24 cellular contexts compared by ENCODE assay signal in the genomic region with DNA sequence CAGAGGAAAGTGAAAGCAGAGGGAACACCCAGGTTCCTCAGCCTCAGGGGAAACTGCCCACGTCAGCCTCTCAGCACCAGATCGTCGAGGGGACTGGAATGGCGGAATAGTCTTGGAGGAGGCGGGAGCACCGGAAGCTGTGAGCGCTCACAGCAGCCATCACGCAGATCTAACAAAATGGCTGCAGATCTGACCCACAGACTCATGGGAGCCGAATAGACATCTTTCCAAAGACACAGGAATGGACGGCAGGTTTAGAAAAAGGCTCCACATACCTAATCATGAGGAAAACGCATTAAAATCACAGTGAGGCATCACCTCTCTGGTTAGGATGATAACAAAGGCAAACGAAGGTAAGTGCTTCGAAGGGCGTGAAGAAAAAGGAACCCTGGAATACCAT. TPM values are rescaled to one million over a fixed set of nuclear protein-coding genes. Genes with fewer than 3 reads are reported as not detected.
A peak's percentile ranks its signal among the peaks of the same experiment; 100 is the strongest.
DNase-seq lines count a peak whose midpoint lies in the region; ATAC-seq and TF ChIP-seq lines count a peak whose summit lies in the region.
"Had no signal": no experiment of that assay in that cellular context is flagged by ENCODE, and none has a peak within 500 bp of the region (broad histone marks: within the 10 kb centered on the region; RNA-seq: fewer than 3 reads in every experiment).

No MANE protein-coding gene starts in this region.

- H3K9me3 Mint-ChIP-seq in HFFc6: peaks cover 5% of the 10 kb centered on the region
- no peaks in the 10 kb centered on the region for H3K9me3 Mint-ChIP-seq in CD4-positive, alpha-beta T cell
- no peaks in the 10 kb centered on the region for H3K9me3 Mint-ChIP-seq in activated CD8-positive, alpha-beta T cell treated with anti-CD3 and anti-CD28 coated beads for 36 hours
- H3K9me3 Mint-ChIP-seq: naive B cell had no signal

- no peak overlapping the region for H2AK5ac ChIP-seq in neuronal stem cell (ENCODE audit: low read depth, low read length)

- POLR2A ChIA-PET in PC-9 (lab: Charles Lee; ENCODE audit: unreplicated experiment): no interaction called here
- POLR2A ChIA-PET in CD4-positive, alpha-beta T cell (lab: Charles Lee): no interaction called here
- POLR2A ChIA-PET in activated CD8-positive, alpha-beta T cell treated with anti-CD3 and anti-CD28 coated beads for 36 hours (lab: Charles Lee): no interaction called here

- H3K36me3 ChIP-seq in PC-9 (ENCODE audit: low read depth): no peaks in the 10 kb centered on the region
- no peaks in the 10 kb centered on the region for H3K36me3 ChIP-seq in neuronal stem cell (replicated peaks in 1 of 2; ENCODE audit: control insufficient read depth in 2 of 2, insufficient read depth in 2 of 2, low read length in 2 of 2)
- H3K36me3 ChIP-seq: adrenal gland, cardiac muscle cell, esophagus squamous epithelium, MG63, thoracic aorta had no signal

- H3K23ac ChIP-seq in neuronal stem cell (ENCODE audit: low read depth, low read length, poor library complexity): no peak overlapping the region

- intact Hi-C loops in PC-9 (cut with micrococcal nuclease; ENCODE audit: unreplicated experiment): no loop called here
- intact Hi-C loops in CD4-positive, alpha-beta T cell (cut with DNase I, micrococcal nuclease): no loop called here
- intact Hi-C loops in activated CD8-positive, alpha-beta T cell treated with anti-CD3 and anti-CD28 coated beads for 36 hours (cut with micrococcal nuclease): no loop called here

- no peak for ATAC-seq in GM19455 (IDR thresholded peaks at IDR 0.05; ENCODE audit: unreplicated experiment)
- ATAC-seq in CD4-positive, alpha-beta T cell (ENCODE audit: poor library complexity): no peak
- no peak for ATAC-seq in activated CD8-positive, alpha-beta T cell treated with anti-CD3 and anti-CD28 coated beads for 36 hours
- ATAC-seq: activated CD8-positive, alpha-beta memory T cell treated with anti-CD3 and anti-CD28 coated beads, Interleukin-2, amount 10 ng/mL, durations not matched to agents 7 days and 5 days had no signal

- H3K79me1 ChIP-seq in neuronal stem cell (ENCODE audit: low read depth, low read length): no peaks in the 10 kb centered on the region

- no peak overlapping the region for H3K9ac ChIP-seq in neuronal stem cell (ENCODE audit: low read depth, low read length, poor library complexity)

- H2BK5ac ChIP-seq in neuronal stem cell (ENCODE audit: low read length): no peak overlapping the region

- no peak overlapping the region for H2BK12ac ChIP-seq in neuronal stem cell (ENCODE audit: low read length)

- no peak overlapping the region for H3K4me3 ChIP-seq in PC-9
- H3K4me3 ChIP-seq in neuronal stem cell (ENCODE audit: low read length in 2 of 2): peak overlapping the region in 1 of 2 donors; percentile 45
- H3K4me3 ChIP-seq: adrenal gland, cardiac muscle cell, esophagus squamous epithelium, MG63, thoracic aorta had no signal

- H3K27me3 ChIP-seq in PC-9 (ENCODE audit: insufficient read depth, low read depth): peaks cover 67% of the 10 kb centered on the region
- no peaks in the 10 kb centered on the region for H3K27me3 ChIP-seq in neuronal stem cell (ENCODE audit: control insufficient read depth in 3 of 3, insufficient read depth in 3 of 3, low read depth in 1 of 3, low read length in 3 of 3)
- peaks cover 7% of the 10 kb centered on the region for H3K27me3 ChIP-seq in CD4-positive, alpha-beta T cell (ENCODE audit: control insufficient read depth, insufficient read depth, low read length)
- H3K27me3 ChIP-seq: adrenal gland, cardiac muscle cell, esophagus squamous epithelium had no signal

- TF ChIP-seq CTCF in HFFc6 (IDR thresholded peaks at IDR 0.05) (no peak), PC-9 (conservative IDR thresholded peaks at IDR 0.05) (no peak)
- TF ChIP-seq CTCF in CD4-positive, alpha-beta T cell (IDR thresholded peaks at IDR 0.05): no peak
- no peak for TF ChIP-seq CTCF in activated CD8-positive, alpha-beta T cell treated with anti-CD3 and anti-CD28 coated beads for 36 hours (IDR thresholded peaks at IDR 0.05)

- no peak overlapping the region for H3K14ac ChIP-seq in neuronal stem cell (ENCODE audit: low read length)

- H3K27ac Mint-ChIP-seq in HFFc6: peak overlapping the region; percentile 62; the same call in 1 of the 2 replicates
- no peak overlapping the region for H3K27ac Mint-ChIP-seq in CD4-positive, alpha-beta T cell
- no peak overlapping the region for H3K27ac Mint-ChIP-seq in activated CD8-positive, alpha-beta T cell treated with anti-CD3 and anti-CD28 coated beads for 36 hours
- H3K27ac Mint-ChIP-seq: activated CD8-positive, alpha-beta memory T cell treated with anti-CD3 and anti-CD28 coated beads, Interleukin-2, amount 10 ng/mL, durations not matched to agents 7 days and 5 days; naive B cell; progenitor cell of endocrine pancreas had no signal

- H3K4me1 ChIP-seq in PC-9 (replicated peaks; ENCODE audit: insufficient read depth): no peaks in the 10 kb centered on the region
- no peaks in the 10 kb centered on the region for H3K4me1 ChIP-seq in neuronal stem cell (ENCODE audit: control insufficient read depth in 2 of 2, insufficient read depth in 1 of 2, low read depth in 1 of 2, low read length in 2 of 2)
- H3K4me1 ChIP-seq: adrenal gland, esophagus squamous epithelium had no signal

- DNase-seq in DMS53 (lab: John Stamatoyannopoulos, UW): peak; percentile 20
- DNase-seq in DMS53 treated with DMSO at 0.1 percent for 48 hours (lab: John Stamatoyannopoulos, UW; ENCODE audit: unreplicated experiment): no peak
- no peak for DNase-seq in HFFc6
- no peak for DNase-seq in PC-9
- DNase-seq in neuronal stem cell (ENCODE audit: low spot score): no peak
- DNase-seq in CD4-positive, alpha-beta T cell: no peak
- no peak for DNase-seq in activated CD8-positive, alpha-beta T cell treated with anti-CD3 and anti-CD28 coated beads for 36 hours
- DNase-seq: activated CD4-positive, CD25-positive, alpha-beta regulatory T cell; activated CD8-positive, alpha-beta memory T cell treated with anti-CD3 and anti-CD28 coated beads, Interleukin-2, amount 10 ng/mL, durations not matched to agents 7 days and 5 days; EL; esophagus squamous epithelium; MG63; naive B cell; NCI-H2171 treated with DMSO at 0.1 percent for 48 hours; SHP77 treated with DMSO at 0.1 percent for 48 hours; T-helper 2 cell had no signal

- H3F3A ChIP-seq in PC-9 (ENCODE audit: insufficient read depth, low read depth): no peaks in the 10 kb centered on the region

- no peak overlapping the region for H2BK15ac ChIP-seq in neuronal stem cell (ENCODE audit: low read length)

- H3K27ac ChIP-seq in PC-9: no peak overlapping the region
- H3K27ac ChIP-seq in neuronal stem cell (replicated peaks; ENCODE audit: low read length): no peak overlapping the region
- no peak overlapping the region for H3K27ac ChIP-seq in CD4-positive, alpha-beta T cell (ENCODE audit: low read depth, low read length)
- H3K27ac ChIP-seq: 22Rv1, adrenal gland, cardiac muscle cell, esophagus squamous epithelium, thoracic aorta had no signal

- no peaks in the 10 kb centered on the region for H3K27me3 Mint-ChIP-seq in HFFc6 (ENCODE audit: insufficient read depth)
- peaks cover 30% of the 10 kb centered on the region for H3K27me3 Mint-ChIP-seq in CD4-positive, alpha-beta T cell
- peaks cover 21% of the 10 kb centered on the region for H3K27me3 Mint-ChIP-seq in activated CD8-positive, alpha-beta T cell treated with anti-CD3 and anti-CD28 coated beads for 36 hours
- H3K27me3 Mint-ChIP-seq: progenitor cell of endocrine pancreas had no signal

- H3K79me2 ChIP-seq in PC-9 (ENCODE audit: low read depth): no peaks in the 10 kb centered on the region

- no peaks in the 10 kb centered on the region; the same call in 1 of the 2 replicates for H4K20me1 ChIP-seq in PC-9 (ENCODE audit: insufficient read depth)

- H3K4me3 Mint-ChIP-seq in HFFc6: peak overlapping the region; percentile 75; the same call in 1 of the 2 replicates
- no peak overlapping the region for H3K4me3 Mint-ChIP-seq in CD4-positive, alpha-beta T cell
- H3K4me3 Mint-ChIP-seq in activated CD8-positive, alpha-beta T cell treated with anti-CD3 and anti-CD28 coated beads for 36 hours: no peak overlapping the region
- H3K4me3 Mint-ChIP-seq: activated CD8-positive, alpha-beta memory T cell treated with anti-CD3 and anti-CD28 coated beads, Interleukin-2, amount 10 ng/mL, durations not matched to agents 7 days and 5 days had no signal

- no peaks in the 10 kb centered on the region for H3K9me2 ChIP-seq in PC-9 (ENCODE audit: insufficient read depth)

- H3K4me2 ChIP-seq in PC-9: peak overlapping the region; percentile 14; the same call in 1 of the 2 replicates
- H3K4me2 ChIP-seq in neuronal stem cell (ENCODE audit: insufficient read depth, low read length, poor library complexity, severe bottlenecking): no peak overlapping the region

- H4K8ac ChIP-seq in neuronal stem cell (ENCODE audit: low read depth, low read length): no peak overlapping the region

- WGBS in neuronal stem cell (ENCODE audit: extremely low coverage in 2 of 2, insufficient read length in 2 of 2, insufficient replicate concordance in 1 of 2), 2 donors: no CpG with 5 or more reads among the region's 14 CpGs

- no peak overlapping the region for H2BK120ac ChIP-seq in neuronal stem cell (ENCODE audit: low read depth, low read length)

- peaks cover 6% of the 10 kb centered on the region; the same call in 1 of the 2 replicates for H3K4me1 Mint-ChIP-seq in HFFc6 (ENCODE audit: low read depth)
- no peaks in the 10 kb centered on the region for H3K4me1 Mint-ChIP-seq in CD4-positive, alpha-beta T cell (ENCODE audit: low read depth)
- no peaks in the 10 kb centered on the region for H3K4me1 Mint-ChIP-seq in activated CD8-positive, alpha-beta T cell treated with anti-CD3 and anti-CD28 coated beads for 36 hours (ENCODE audit: low read depth)
- H3K4me1 Mint-ChIP-seq: activated CD8-positive, alpha-beta memory T cell treated with anti-CD3 and anti-CD28 coated beads, Interleukin-2, amount 10 ng/mL, durations not matched to agents 7 days and 5 days had no signal

- H3K36me3 Mint-ChIP-seq in HFFc6 (ENCODE audit: low read depth): no peaks in the 10 kb centered on the region
- no peaks in the 10 kb centered on the region for H3K36me3 Mint-ChIP-seq in CD4-positive, alpha-beta T cell (ENCODE audit: low read depth)
- no peaks in the 10 kb centered on the region for H3K36me3 Mint-ChIP-seq in activated CD8-positive, alpha-beta T cell treated with anti-CD3 and anti-CD28 coated beads for 36 hours (ENCODE audit: low read depth)
- H3K36me3 Mint-ChIP-seq: activated CD8-positive, alpha-beta memory T cell treated with anti-CD3 and anti-CD28 coated beads, Interleukin-2, amount 10 ng/mL, durations not matched to agents 7 days and 5 days; naive B cell had no signal

- H4K91ac ChIP-seq in neuronal stem cell (ENCODE audit: low read depth, low read length, poor library complexity): no peak overlapping the region

- no TSS peak for BruUV-seq in PC-9 (replicated peaks; lab: Mats Ljungman, UMichigan)

- H3K4ac ChIP-seq in neuronal stem cell (ENCODE audit: low read length): no peak overlapping the region

- CTCF ChIA-PET in PC-9 (lab: Charles Lee): no interaction called here
- CTCF ChIA-PET in CD4-positive, alpha-beta T cell (lab: Charles Lee): no interaction called here
- CTCF ChIA-PET in activated CD8-positive, alpha-beta T cell treated with anti-CD3 and anti-CD28 coated beads for 36 hours (lab: Charles Lee): no interaction called here

- no peak overlapping the region for H3K18ac ChIP-seq in neuronal stem cell (ENCODE audit: low read length)

- H3K9me3 ChIP-seq in PC-9 (ENCODE audit: insufficient read depth, low read depth) (no peaks in the 10 kb centered on the region), neuronal stem cell (replicated peaks in 1 of 2; ENCODE audit: control insufficient read depth in 2 of 2, insufficient read depth in 1 of 2, low read depth in 1 of 2, low read length in 2 of 2) (peaks cover 0 to 18% of the 10 kb centered on the region in 2 donors)
- no peaks in the 10 kb centered on the region for H3K9me3 ChIP-seq in CD4-positive, alpha-beta T cell (ENCODE audit: control insufficient read depth, low read length)
- H3K9me3 ChIP-seq: adrenal gland, esophagus squamous epithelium, MG63, thoracic aorta had no signal

- H2AFZ ChIP-seq in PC-9 (0 out of 2 replicates have a peak overlapping the region, but pooled peaks have one; percentile 12), neuronal stem cell (ENCODE audit: low read length) (peak overlapping the region; percentile 85)

RNA-seq across cellular contexts. Expression of a gene that starts 11.8 kb away (rescaled TPM):
- total RNA-seq in HFFc6 (2021; fragmentation: NEBNext Ultra II Directional; extraction: Animal tissue kit (Norgen Biotek cat#: 25700)): not detected
- total RNA-seq in PC-9 (2021): not detected in 2 replicates
- polyA plus RNA-seq in neuronal stem cell (2013, experiment 1 of 2): not detected
- polyA plus RNA-seq in neuronal stem cell (2013, experiment 2 of 2): not detected
- total RNA-seq in CD4-positive, alpha-beta T cell: under 1 TPM; 0.78 to 0.91 TPM
- total RNA-seq in activated CD8-positive, alpha-beta T cell treated with anti-CD3 and anti-CD28 coated beads for 36 hours: not detected
- total RNA-seq: cardiac muscle cell, HT-29, lung microvascular endothelial cell, progenitor cell of endocrine pancreas had no signal
- polyA plus RNA-seq: cardiac muscle cell had no signal

RNA-seq across cellular contexts. Expression of a gene that starts 31.6 kb away (rescaled TPM):
- not detected for total RNA-seq in HFFc6 (2021; fragmentation: NEBNext Ultra II Directional; extraction: Animal tissue kit (Norgen Biotek cat#: 25700))
- total RNA-seq in PC-9 (2021): not detected in 2 replicates
- polyA plus RNA-seq in neuronal stem cell (2013, experiment 1 of 2): not detected
- not detected for polyA plus RNA-seq in neuronal stem cell (2013, experiment 2 of 2)
- under 1 TPM; 0.27 to 0.36 TPM for total RNA-seq in CD4-positive, alpha-beta T cell
- not detected for total RNA-seq in activated CD8-positive, alpha-beta T cell treated with anti-CD3 and anti-CD28 coated beads for 36 hours
- total RNA-seq: activated CD8-positive, alpha-beta memory T cell treated with anti-CD3 and anti-CD28 coated beads, Interleukin-2, amount 10 ng/mL, durations not matched to agents 7 days and 5 days; cardiac muscle cell; HT-29; lung microvascular endothelial cell; progenitor cell of endocrine pancreas had no signal
- polyA plus RNA-seq: cardiac muscle cell had no signal

RNA-seq across cellular contexts. Expression of a gene that starts 59.2 kb away (rescaled TPM):
- not detected for total RNA-seq in HFFc6 (2021; fragmentation: NEBNext Ultra II Directional; extraction: Animal tissue kit (Norgen Biotek cat#: 25700))
- not detected in 2 replicates for total RNA-seq in PC-9 (2021)
- not detected for polyA plus RNA-seq in neuronal stem cell (2013, experiment 1 of 2)
- not detected for polyA plus RNA-seq in neuronal stem cell (2013, experiment 2 of 2)
- total RNA-seq in CD4-positive, alpha-beta T cell: 1 to 10 TPM in 1 of 2 experiments, not detected in 1; 1.2 TPM
- 1 to 10 TPM; 1.5 to 2.1 TPM for total RNA-seq in activated CD8-positive, alpha-beta T cell treated with anti-CD3 and anti-CD28 coated beads for 36 hours
- total RNA-seq: cardiac muscle cell, esophagus squamous epithelium, HT-29, lung microvascular endothelial cell, progenitor cell of endocrine pancreas, thoracic aorta had no signal
- polyA plus RNA-seq: adrenal gland, cardiac muscle cell had no signal
